9 cellular contexts compared by ENCODE assay signal in the genomic region with DNA sequence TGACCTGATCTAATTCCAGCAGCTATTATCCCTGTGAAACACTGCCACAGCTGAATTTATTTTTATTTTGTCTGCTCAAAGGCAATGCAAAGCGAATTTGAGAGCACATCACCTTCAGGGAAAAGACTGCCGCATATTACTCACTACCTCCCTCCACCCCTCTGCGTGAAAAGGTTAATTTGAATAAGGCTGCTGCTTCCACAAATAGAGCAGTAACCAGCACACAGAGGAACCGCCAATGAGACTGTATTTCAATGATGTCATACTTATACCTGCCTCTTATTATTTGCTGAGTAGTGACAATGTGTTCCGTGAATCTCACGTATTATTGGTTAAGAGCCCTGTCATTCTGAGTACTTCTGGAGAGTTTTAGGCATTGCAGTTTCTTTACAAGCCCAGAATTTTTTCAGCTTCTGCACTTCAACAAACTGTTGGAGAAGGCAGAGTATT.
DNase-seq lines count a peak whose midpoint lies in the region; ATAC-seq, FAIRE-seq and TF ChIP-seq lines count a peak whose summit lies in the region.
"Had no signal": no experiment of that assay in that cellular context is flagged by ENCODE, and none has a peak within 500 bp of the region (broad histone marks: within the 10 kb centered on the region; RNA-seq: fewer than 3 reads in every experiment).

No MANE protein-coding gene starts in this region.

- no peaks in the 10 kb centered on the region for H3K9me3 ChIP-seq in PC-9 (ENCODE audit: insufficient read depth, low read depth)
- no peaks in the 10 kb centered on the region for H3K9me3 ChIP-seq in iPS-20b (ENCODE audit: insufficient read depth, low read depth, low read length)
- H3K9me3 ChIP-seq in small intestine (ENCODE audit: control insufficient read depth, low read depth) = no peaks in the 10 kb centered on the region

- H3K9ac ChIP-seq in iPS-20b (ENCODE audit: low read depth, low read length) = peak overlapping the region; percentile 9; the same call in 1 of the 2 replicates

- no peaks in the 10 kb centered on the region for H3F3A ChIP-seq in PC-9 (ENCODE audit: insufficient read depth, low read depth)

- H3K36me3 ChIP-seq in PC-9 (ENCODE audit: low read depth) (no peaks in the 10 kb centered on the region), iPS-20b (ENCODE audit: insufficient read depth, low read depth, low read length) (no peaks in the 10 kb centered on the region), small intestine (ENCODE audit: control insufficient read depth in 2 of 2, insufficient read depth in 2 of 2, low read length in 2 of 2) (no peaks in the 10 kb centered on the region)

- CTCF ChIA-PET in PC-9 (lab: Charles Lee) (interaction anchor here (0.6 to 0.9 kb wide), 2 partner anchors 279 to 1481 kb away, joined by 3 to 13 read pairs; no protein-coding TSS in a partner anchor), Calu3 (lab: Charles Lee) (no interaction called here)

- no peaks in the 10 kb centered on the region for H3K27me3 Mint-ChIP-seq in Calu3 (ENCODE audit: unreplicated experiment)

- H3K4me3 Mint-ChIP-seq in Calu3 (ENCODE audit: low read depth, unreplicated experiment) = no peak overlapping the region

- H3K9me3 Mint-ChIP-seq in Calu3 (ENCODE audit: low read depth, unreplicated experiment) = no peaks in the 10 kb centered on the region

- H3K9me2 ChIP-seq in PC-9 (ENCODE audit: insufficient read depth) = no peaks in the 10 kb centered on the region

- ATAC-seq in GM21360 (IDR thresholded peaks at IDR 0.05; ENCODE audit: unreplicated experiment) = peak; percentile 83
- ATAC-seq in HG03558 (IDR thresholded peaks at IDR 0.05; ENCODE audit: extremely low read depth, unreplicated experiment) = peak; percentile 67
- ATAC-seq: Panc1 had no signal

- no peak for FAIRE-seq in small intestine (lab: Jason Lieb, UNC)

- peaks cover 17% of the 10 kb centered on the region for H3K4me1 Mint-ChIP-seq in Calu3 (ENCODE audit: low read depth, unreplicated experiment)

- no peak overlapping the region for H3K27ac Mint-ChIP-seq in Calu3 (ENCODE audit: unreplicated experiment)

- POLR2A ChIA-PET in PC-9 (lab: Charles Lee; ENCODE audit: unreplicated experiment) = interaction anchor here (0.6 kb wide), 1 partner anchor 86 kb away, joined by 6 read pairs; no protein-coding TSS in a partner anchor

- intact Hi-C loops in PC-9 (cut with micrococcal nuclease; ENCODE audit: unreplicated experiment) = no loop called here
- intact Hi-C loops in Calu3 (cut with micrococcal nuclease; ENCODE audit: unreplicated experiment) = loop anchor here (1.0 kb wide), 1 partner anchor 32 kb away; no protein-coding TSS in a partner anchor

- H3K4me1 ChIP-seq in PC-9 (replicated peaks; ENCODE audit: insufficient read depth) (no peaks in the 10 kb centered on the region), iPS-20b (ENCODE audit: insufficient read depth, low read length) (peaks cover 19% of the 10 kb centered on the region), small intestine (ENCODE audit: control insufficient read depth in 2 of 2, insufficient read depth in 1 of 2, low read depth in 1 of 2, low read length in 1 of 2) (peaks cover 6% of the 10 kb centered on the region in 2 donors)

- H3K27me3 ChIP-seq in PC-9 (ENCODE audit: insufficient read depth, low read depth) (no peaks in the 10 kb centered on the region), iPS-20b (ENCODE audit: insufficient read depth, low read length) (no peaks in the 10 kb centered on the region), small intestine (ENCODE audit: control insufficient read depth in 2 of 2, insufficient read depth in 2 of 2, low read length in 2 of 2) (no peaks in the 10 kb centered on the region)

- peak; percentile 98 for DNase-seq in DMS153 (lab: John Stamatoyannopoulos, UW)
- peak; percentile 38 to 40 for DNase-seq in PC-9
- peak; percentile 95 for DNase-seq in astrocyte of the hippocampus (ENCODE audit: low read depth, low spot score)
- peak; percentile 23 for DNase-seq in small intestine
- no peak for DNase-seq in Calu3

- WGBS in small intestine, 3 donors = 53 to 89% (median 80%) methylated on average over 6 of the region's 6 CpGs

- no peak overlapping the region for H3K4me2 ChIP-seq in PC-9

- H3K36me3 Mint-ChIP-seq in Calu3 (ENCODE audit: insufficient read depth, unreplicated experiment) = no peaks in the 10 kb centered on the region

- no peak overlapping the region for H2AFZ ChIP-seq in PC-9

- TF ChIP-seq CTCF in PC-9 (conservative IDR thresholded peaks at IDR 0.05) (no peak), Calu3 (IDR thresholded peaks at IDR 0.05; ENCODE audit: unreplicated experiment) (no peak)

- no peaks in the 10 kb centered on the region for H3K79me2 ChIP-seq in PC-9 (ENCODE audit: low read depth)

- BruUV-seq in PC-9 (replicated peaks; lab: Mats Ljungman, UMichigan) (no TSS peak), Calu3 (replicated peaks; lab: Mats Ljungman, UMichigan) (no TSS peak)

- no peaks in the 10 kb centered on the region for H4K20me1 ChIP-seq in PC-9 (ENCODE audit: insufficient read depth)

- H3K4me3 ChIP-seq in PC-9 (no peak overlapping the region), iPS-20b (ENCODE audit: low read length) (no peak overlapping the region; the same call in 1 of the 2 replicates), small intestine (ENCODE audit: low read depth in 1 of 2, low read length in 2 of 2) (no peak overlapping the region)

- H3K27ac ChIP-seq in PC-9 (no peak overlapping the region), iPS-20b (ENCODE audit: low read length) (no peak overlapping the region), small intestine (ENCODE audit: low read depth in 1 of 2, low read length in 1 of 2) (no peak overlapping the region)
